Comparison of ENCODE assay signal across 1 cellular context in genomic region chr12:115763982-115764621, GRCh38.
A peak's percentile ranks its signal among the peaks of the same experiment; 100 is the strongest.
TF ChIP-seq lines count a peak whose summit lies in the region.

No MANE protein-coding gene starts in this region.

TF ChIP-seq in WTC11, 78 proteins besides CTCF, POLR2A, EP300 and RAD21 (continued from another document):
- TF ChIP-seq USF2 (CRISPR knock-in tag; IDR thresholded peaks at IDR 0.05) (peak; percentile 61), ZMAT4 (CRISPR knock-in tag; IDR thresholded peaks at IDR 0.05) (no peak), NFYB (CRISPR knock-in tag; conservative IDR thresholded peaks at IDR 0.05; ENCODE audit: low read depth) (0 out of 2 replicates have a peak, but pooled peaks have one; percentile 24)
